Comparison of ENCODE assay signal across 22 cellular contexts in the genomic region with DNA sequence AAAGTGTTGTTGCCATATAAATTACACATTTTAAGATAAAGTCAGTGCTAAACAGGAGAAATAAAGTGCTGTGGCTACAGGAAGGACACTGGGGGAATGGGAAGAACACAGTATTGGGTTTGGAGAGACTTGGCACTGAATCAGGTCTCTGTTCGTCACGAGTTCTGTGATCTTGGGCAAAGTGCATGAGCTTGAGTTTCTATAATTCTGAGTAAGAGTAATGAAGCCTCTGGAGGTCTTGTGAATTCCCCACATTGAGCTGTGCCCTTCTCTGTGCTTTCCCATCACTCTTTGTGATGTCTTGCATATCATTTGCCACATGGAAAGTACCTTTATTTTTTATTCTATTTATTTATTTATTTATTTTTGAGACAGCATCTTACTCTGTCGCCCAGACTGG. TPM values are rescaled to one million over a fixed set of nuclear protein-coding genes. Genes with fewer than 3 reads are reported as not detected.
DNase-seq lines count a peak whose midpoint lies in the region; ATAC-seq and TF ChIP-seq lines count a peak whose summit lies in the region.
"Had no signal": no experiment of that assay in that cellular context is flagged by ENCODE, and none has a peak within 500 bp of the region (broad histone marks: within the 10 kb centered on the region; RNA-seq: fewer than 3 reads in every experiment).

No MANE protein-coding gene starts in this region.

- in situ Hi-C loops in SK-MEL-5 (cut with HindIII; ENCODE audit: low pct_unique_long_range_greater_than_20kb, low sequenced_read_pairs) (no loop called here), HAP-1 (cut with MboI; ENCODE audit: low sequenced_read_pairs) (no loop called here)

- ATAC-seq in activated CD4-positive, CD25-positive, alpha-beta regulatory T cell treated with anti-CD3 and anti-CD28 coated beads, Interleukin-2, amount 50 U/mL, for 24 hours: peak; percentile 56 to 73
- ATAC-seq in GM21529 (IDR thresholded peaks at IDR 0.05; ENCODE audit: unreplicated experiment) (peak; percentile 64), natural killer cell (no peak)
- ATAC-seq in stimulated activated memory B cell treated with anti-CD40 and anti-IgM and Interleukin-4, amounts not matched to agents 10 μg/mL and 1 μg/mL and 100 μg/mL, for 72 hours: peak; percentile 86
- ATAC-seq: PC-3 had no signal

- no peak for DNase-seq in activated CD4-positive, CD25-positive, alpha-beta regulatory T cell (lab: John Stamatoyannopoulos, UW)
- peak; percentile 31 for DNase-seq in SK-MEL-5 (ENCODE audit: low read depth, low spot score)
- DNase-seq in HAP-1 (ENCODE audit: low spot score in 2 of 2): no peak
- DNase-seq in NCI-H526 treated with DMSO at 0.1 percent for 48 hours (lab: John Stamatoyannopoulos, UW): no peak
- no peak for DNase-seq in natural killer cell
- DNase-seq: activated CD4-positive, alpha-beta T cell treated with anti-CD3 and anti-CD28 coated beads, Interleukin-2, amount 50 U/mL, for 1 hour; activated CD8-positive, alpha-beta memory T cell treated with anti-CD3 and anti-CD28 coated beads, Interleukin-2, amount 50 U/mL, for 48 hours; activated gamma-delta T cell treated with Interleukin-2 at 50 U/mL for 16 hours; CD8-positive, alpha-beta memory T cell; dermis blood vessel endothelial cell; DMS53; GF-D8; immature natural killer cell; NCI-H187 treated with DMSO at 0.1 percent for 48 hours; NCI-H226; PC-3; SIG-M5; stimulated activated CD4-positive, alpha-beta T cell treated with anti-CD3 and anti-CD28 coated beads, Interleukin-4, amount 100 ng/mL, for 1 hour; upper lobe of left lung had no signal

- H3K27me3 Mint-ChIP-seq in stimulated activated memory B cell treated with anti-CD40 and anti-IgM and Interleukin-4, amounts not matched to agents 10 μg/mL and 1 μg/mL and 100 μg/mL, for 72 hours: no peaks in the 10 kb centered on the region
- H3K27me3 Mint-ChIP-seq in natural killer cell (ENCODE audit: low read depth in 2 of 2): no peaks in the 10 kb centered on the region

- no peak overlapping the region for H3K4me3 ChIP-seq in HAP-1
- H3K4me3 ChIP-seq: upper lobe of left lung had no signal

- peak overlapping the region; percentile 83 for H3K27ac Mint-ChIP-seq in stimulated activated memory B cell treated with anti-CD40 and anti-IgM and Interleukin-4, amounts not matched to agents 10 μg/mL and 1 μg/mL and 100 μg/mL, for 72 hours
- no peak overlapping the region for H3K27ac Mint-ChIP-seq in natural killer cell
- H3K27ac Mint-ChIP-seq: CD8-positive, alpha-beta memory T cell; immature natural killer cell had no signal

- peaks cover 4% of the 10 kb centered on the region; the same call in 1 of the 2 replicates for H3K4me1 ChIP-seq in HAP-1
- H3K4me1 ChIP-seq: upper lobe of left lung had no signal

- no peaks in the 10 kb centered on the region for H3K9me3 Mint-ChIP-seq in stimulated activated memory B cell treated with anti-CD40 and anti-IgM and Interleukin-4, amounts not matched to agents 10 μg/mL and 1 μg/mL and 100 μg/mL, for 72 hours
- no peaks in the 10 kb centered on the region for H3K9me3 Mint-ChIP-seq in natural killer cell
- H3K9me3 Mint-ChIP-seq: CD8-positive, alpha-beta memory T cell; immature natural killer cell had no signal

- no peak for TF ChIP-seq CTCF in natural killer cell (IDR thresholded peaks at IDR 0.05)

- H3K36me3 Mint-ChIP-seq in stimulated activated memory B cell treated with anti-CD40 and anti-IgM and Interleukin-4, amounts not matched to agents 10 μg/mL and 1 μg/mL and 100 μg/mL, for 72 hours: no peaks in the 10 kb centered on the region
- H3K36me3 Mint-ChIP-seq in natural killer cell: no peaks in the 10 kb centered on the region
- H3K36me3 Mint-ChIP-seq: CD8-positive, alpha-beta memory T cell; immature natural killer cell had no signal

- H3K27me3 ChIP-seq in HAP-1 (ENCODE audit: low read depth): no peaks in the 10 kb centered on the region
- H3K27me3 ChIP-seq: upper lobe of left lung had no signal

- H3K9me3 ChIP-seq in HAP-1: no peaks in the 10 kb centered on the region
- H3K9me3 ChIP-seq: upper lobe of left lung had no signal

- peaks cover 13% of the 10 kb centered on the region for H3K4me1 Mint-ChIP-seq in stimulated activated memory B cell treated with anti-CD40 and anti-IgM and Interleukin-4, amounts not matched to agents 10 μg/mL and 1 μg/mL and 100 μg/mL, for 72 hours
- no peaks in the 10 kb centered on the region for H3K4me1 Mint-ChIP-seq in natural killer cell
- H3K4me1 Mint-ChIP-seq: CD8-positive, alpha-beta memory T cell; immature natural killer cell had no signal

- intact Hi-C loops in natural killer cell (cut with micrococcal nuclease): no loop called here

- no peak overlapping the region for H3K4me3 Mint-ChIP-seq in stimulated activated memory B cell treated with anti-CD40 and anti-IgM and Interleukin-4, amounts not matched to agents 10 μg/mL and 1 μg/mL and 100 μg/mL, for 72 hours
- no peak overlapping the region for H3K4me3 Mint-ChIP-seq in natural killer cell
- H3K4me3 Mint-ChIP-seq: CD8-positive, alpha-beta memory T cell; immature natural killer cell had no signal

- H3K36me3 ChIP-seq in HAP-1 (replicated peaks): no peaks in the 10 kb centered on the region
- H3K36me3 ChIP-seq: upper lobe of left lung had no signal

RNA-seq across cellular contexts. Expression of a gene that starts 16.8 kb away (rescaled TPM):
- 12,462 and 13,460 TPM in 2 replicates for total RNA-seq in SK-MEL-5 (2014; rRNA removed; shearing (Covaris generic))
- polyA plus RNA-seq in SK-MEL-5 (2015; cell fraction: cytosol; rRNA removed): 6,382 and 7,113 TPM in 2 replicates
- polyA plus RNA-seq in SK-MEL-5 (2015; cell fraction: nucleus; rRNA removed): 2,226 and 2,666 TPM in 2 replicates
- total RNA-seq in natural killer cell: 1,000 to 10,000 TPM; 6,475 to 7,348 (median 7,348) TPM

Comparison
In these comparisons a context has a peak if more than half of its experiments do, and no peak if none do; other contexts are left out.
1. ATAC-seq: peak in activated CD4-positive, CD25-positive, alpha-beta regulatory T cell treated with anti-CD3 and anti-CD28 coated beads, Interleukin-2, amount 50 U/mL, for 24 hours (2 of 2), GM21529 (single experiment) and stimulated activated memory B cell treated with anti-CD40 and anti-IgM and Interleukin-4, amounts not matched to agents 10 μg/mL and 1 μg/mL and 100 μg/mL, for 72 hours (single experiment); none in natural killer cell (0 of 3).